8 cellular contexts compared by ENCODE assay signal in genomic region chr22:25067851-25068421, GRCh38.
DNase-seq lines count a peak whose midpoint lies in the region; ATAC-seq and TF ChIP-seq lines count a peak whose summit lies in the region.

No MANE protein-coding gene starts in this region.

- peak; percentile 74 for ATAC-seq in activated CD8-positive, alpha-beta T cell treated with anti-CD3 and anti-CD28 coated beads for 36 hours
- ATAC-seq in GM21390 (IDR thresholded peaks at IDR 0.05; ENCODE audit: unreplicated experiment) (no peak), HG02885 (IDR thresholded peaks at IDR 0.05; ENCODE audit: poor library complexity, unreplicated experiment) (no peak)

- intact Hi-C loops in activated CD8-positive, alpha-beta T cell treated with anti-CD3 and anti-CD28 coated beads for 36 hours (cut with micrococcal nuclease): no loop called here

- TF ChIP-seq CTCF in activated CD8-positive, alpha-beta T cell treated with anti-CD3 and anti-CD28 coated beads for 36 hours (IDR thresholded peaks at IDR 0.05): no peak
- no peak for TF ChIP-seq CTCF in endodermal cell (conservative IDR thresholded peaks at IDR 0.05)

- H3K4me3 ChIP-seq in H7 (ENCODE audit: insufficient read depth, low read depth, low read length) (no peak overlapping the region), endodermal cell (ENCODE audit: low read length) (no peak overlapping the region)

- peak overlapping the region; percentile 97 for H3K27ac Mint-ChIP-seq in activated CD8-positive, alpha-beta T cell treated with anti-CD3 and anti-CD28 coated beads for 36 hours
- no peak overlapping the region for H3K27ac Mint-ChIP-seq in endodermal cell

- peaks cover 2% of the 10 kb centered on the region for H3K36me3 Mint-ChIP-seq in activated CD8-positive, alpha-beta T cell treated with anti-CD3 and anti-CD28 coated beads for 36 hours (ENCODE audit: low read depth)
- peaks cover 14% of the 10 kb centered on the region for H3K36me3 Mint-ChIP-seq in endodermal cell (ENCODE audit: low read depth)

- H3K27me3 ChIP-seq in H7 (ENCODE audit: control insufficient read depth, insufficient read depth, low read length) (no peaks in the 10 kb centered on the region), endodermal cell (ENCODE audit: control insufficient read depth, insufficient read depth, low read length, poor library complexity, severe bottlenecking) (no peaks in the 10 kb centered on the region)

- H3K9me3 ChIP-seq in endodermal cell (ENCODE audit: control insufficient read depth, low read length): no peaks in the 10 kb centered on the region

- H3K4me1 Mint-ChIP-seq in activated CD8-positive, alpha-beta T cell treated with anti-CD3 and anti-CD28 coated beads for 36 hours (ENCODE audit: low read depth): peaks cover 91% of the 10 kb centered on the region
- no peaks in the 10 kb centered on the region for H3K4me1 Mint-ChIP-seq in endodermal cell

- H3K27ac ChIP-seq in endodermal cell (ENCODE audit: low read depth, low read length): peak overlapping the region; percentile 32

- H3K4me1 ChIP-seq in endodermal cell (ENCODE audit: control insufficient read depth, insufficient read depth, low read length): no peaks in the 10 kb centered on the region

- WGBS in endodermal cell (ENCODE audit: insufficient coverage in 1 of 2, insufficient read length in 1 of 2), 2 experiments: 93 to 97% methylated on average over 12 to 18 of the region's 18 CpGs

- DNase-seq in H7 (peak; percentile 40), endodermal cell (no peak), NCI-H446 (lab: John Stamatoyannopoulos, UW) (no peak), DMS153 (lab: John Stamatoyannopoulos, UW) (no peak)
- DNase-seq in activated CD8-positive, alpha-beta T cell treated with anti-CD3 and anti-CD28 coated beads for 36 hours: peak; percentile 90
- peak; percentile 68 to 70 for DNase-seq in stimulated activated CD4-positive, alpha-beta T cell treated with anti-CD3 and anti-CD28 coated beads, Interleukin-2, amount 100 ng/mL, for 24 hours

- no peak overlapping the region for H3K9ac ChIP-seq in endodermal cell (ENCODE audit: extremely low read depth, low read length, poor library complexity, severe bottlenecking)

- CTCF ChIA-PET in activated CD8-positive, alpha-beta T cell treated with anti-CD3 and anti-CD28 coated beads for 36 hours (lab: Charles Lee): interaction anchor here (0.6 to 3.1 kb wide), 7 partner anchors 8 to 134 kb away, joined by 3 to 23 read pairs (median 8); no protein-coding TSS in a partner anchor

- POLR2A ChIA-PET in activated CD8-positive, alpha-beta T cell treated with anti-CD3 and anti-CD28 coated beads for 36 hours (lab: Charles Lee): interaction anchor here (0.7 to 1.4 kb wide), 4 partner anchors 8 to 1145 kb away, joined by 3 to 12 read pairs (median 5); no protein-coding TSS in a partner anchor

- no peaks in the 10 kb centered on the region for H3K27me3 Mint-ChIP-seq in activated CD8-positive, alpha-beta T cell treated with anti-CD3 and anti-CD28 coated beads for 36 hours
- no peaks in the 10 kb centered on the region for H3K27me3 Mint-ChIP-seq in endodermal cell (ENCODE audit: insufficient read depth)

- H3K36me3 ChIP-seq in H7 (replicated peaks; ENCODE audit: control insufficient read depth, insufficient read depth, low read length) (no peaks in the 10 kb centered on the region), endodermal cell (ENCODE audit: control insufficient read depth, insufficient read depth, low read length) (peaks cover 8% of the 10 kb centered on the region)

- no peaks in the 10 kb centered on the region for H3K9me3 Mint-ChIP-seq in activated CD8-positive, alpha-beta T cell treated with anti-CD3 and anti-CD28 coated beads for 36 hours
- no peaks in the 10 kb centered on the region for H3K9me3 Mint-ChIP-seq in endodermal cell

- peak overlapping the region; percentile 78 for H3K4me3 Mint-ChIP-seq in activated CD8-positive, alpha-beta T cell treated with anti-CD3 and anti-CD28 coated beads for 36 hours
- no peak overlapping the region for H3K4me3 Mint-ChIP-seq in endodermal cell

Comparison
In these comparisons a context has a peak if more than half of its experiments do, and no peak if none do; other contexts are left out.
1. DNase-seq: peak in H7 (single experiment), activated CD8-positive, alpha-beta T cell treated with anti-CD3 and anti-CD28 coated beads for 36 hours (single experiment) and stimulated activated CD4-positive, alpha-beta T cell treated with anti-CD3 and anti-CD28 coated beads, Interleukin-2, amount 100 ng/mL, for 24 hours (2 of 2); none in endodermal cell (single experiment), NCI-H446 (0 of 2) and DMS153 (single experiment).